ENCODE assay signal across 8 cellular contexts in the genomic region with DNA sequence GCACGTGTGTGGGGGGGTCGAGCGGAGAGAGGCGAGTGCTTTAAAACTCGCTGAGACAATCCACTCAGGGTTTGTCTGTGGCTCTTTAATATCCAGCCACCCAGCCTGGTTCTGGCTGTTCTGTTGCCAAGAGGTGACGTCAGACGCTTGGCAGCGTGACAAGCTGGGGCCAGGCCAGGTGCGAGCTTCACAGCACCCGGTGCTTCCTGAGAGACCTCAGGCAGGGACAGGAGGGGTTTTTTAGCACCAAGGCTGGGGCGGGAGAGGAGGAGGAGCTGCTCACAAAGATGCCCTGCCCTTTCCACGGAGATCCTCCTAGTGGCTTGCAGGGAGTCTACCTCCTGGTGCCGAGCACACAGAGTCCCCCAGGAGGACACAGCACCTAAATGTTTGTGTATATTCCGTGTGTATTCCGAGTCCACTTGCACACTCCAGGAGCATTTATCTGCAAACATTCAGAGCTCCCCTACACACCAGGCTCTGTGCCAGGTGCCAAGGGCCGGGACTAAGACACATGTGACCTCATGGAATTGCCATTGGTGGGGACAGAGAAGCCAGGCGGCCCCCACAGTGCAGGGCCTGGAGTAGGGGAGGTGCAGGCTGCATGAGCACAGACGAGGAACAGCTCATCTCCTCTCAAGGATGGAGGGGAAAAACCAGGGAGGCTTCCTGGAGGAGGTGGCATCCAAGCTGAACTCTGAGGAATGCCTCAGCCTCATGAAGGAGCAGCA.
DNase-seq lines count a peak whose midpoint lies in the region; ATAC-seq and TF ChIP-seq lines count a peak whose summit lies in the region.

No MANE protein-coding gene starts in this region.

- H3K4me3 ChIP-seq in tibial nerve, result no peak overlapping the region

- intact Hi-C loops in left cardiac atrium (cut with DNase I), result no loop called here
- intact Hi-C loops in natural killer cell (cut with micrococcal nuclease), result no loop called here

- H3K27me3 ChIP-seq in tibial nerve, result peaks cover 0 to 40% of the 10 kb centered on the region in 2 donors

- H3K4me1 ChIP-seq in tibial nerve, result peaks cover 0 to 11% (median 2%) of the 10 kb centered on the region in 4 donors

- peak; percentile 14 for DNase-seq in stimulated activated CD4-positive, alpha-beta T cell treated with anti-CD3 and anti-CD28 coated beads, Interleukin-4, amount 100 ng/mL, for 1 hour
- DNase-seq in stimulated activated CD4-positive, alpha-beta T cell treated with anti-CD3 and anti-CD28 coated beads, Interleukin-2, amount 100 ng/mL, for 48 hours, result no peak
- DNase-seq in RKO (ENCODE audit: low spot score), result peak; percentile 25
- peak; percentile 63 for DNase-seq in left cardiac atrium
- DNase-seq in tibial nerve (ENCODE audit: low spot score in 2 of 2), result peak; percentile 26 to 28
- DNase-seq in natural killer cell, result no peak

- TF ChIP-seq POLR2A in tibial nerve (IDR thresholded peaks at IDR 0.05), result no peak

- TF ChIP-seq CTCF in tibial nerve (IDR thresholded peaks at IDR 0.05) (no peak), natural killer cell (IDR thresholded peaks at IDR 0.05) (no peak)

- no peak overlapping the region for H3K27ac ChIP-seq in tibial nerve

- H3K27me3 Mint-ChIP-seq in natural killer cell (ENCODE audit: low read depth in 2 of 2), result no peaks in the 10 kb centered on the region

- no peaks in the 10 kb centered on the region for H3K36me3 ChIP-seq in tibial nerve

- WGBS in tibial nerve, 2 donors, result 26 to 28% methylated on average over 14 to 17 of the region's 18 CpGs

- H3K36me3 Mint-ChIP-seq in natural killer cell, result no peaks in the 10 kb centered on the region

- peak in 1 of 2 donors; percentile 9 for TF ChIP-seq EP300 in tibial nerve (IDR thresholded peaks at IDR 0.05)

- no peak overlapping the region for H3K4me3 Mint-ChIP-seq in natural killer cell

- H3K4me1 Mint-ChIP-seq in natural killer cell, result no peaks in the 10 kb centered on the region

- no peak overlapping the region for H3K27ac Mint-ChIP-seq in natural killer cell

- ATAC-seq in left cardiac atrium (peak; percentile 81 to 83), natural killer cell (no peak), GM21447 (IDR thresholded peaks at IDR 0.05; ENCODE audit: unreplicated experiment) (no peak), HG03439 (IDR thresholded peaks at IDR 0.05; ENCODE audit: unreplicated experiment) (no peak)

- peaks cover 0 to under 1% of the 10 kb centered on the region in 2 donors for H3K9me3 Mint-ChIP-seq in natural killer cell

- H3K9me3 ChIP-seq in tibial nerve, result no peaks in the 10 kb centered on the region

Comparison
In these comparisons a context has a peak if more than half of its experiments do, and no peak if none do; other contexts are left out.
1. DNase-seq: peak in stimulated activated CD4-positive, alpha-beta T cell treated with anti-CD3 and anti-CD28 coated beads, Interleukin-4, amount 100 ng/mL, for 1 hour (single experiment), RKO (single experiment), left cardiac atrium (single experiment) and tibial nerve (2 of 2); none in stimulated activated CD4-positive, alpha-beta T cell treated with anti-CD3 and anti-CD28 coated beads, Interleukin-2, amount 100 ng/mL, for 48 hours (0 of 2) and natural killer cell (single experiment).
2. ATAC-seq: peak in left cardiac atrium (2 of 2); none in natural killer cell (0 of 3), GM21447 (single experiment) and HG03439 (single experiment).